10 cellular contexts compared by ENCODE assay signal in genomic region chr2:30708491-30709290, GRCh38.
DNase-seq lines count a peak whose midpoint lies in the region; ATAC-seq and TF ChIP-seq lines count a peak whose summit lies in the region.
"Had no signal": no experiment of that assay in that cellular context is flagged by ENCODE, and none has a peak within 500 bp of the region (broad histone marks: within the 10 kb centered on the region; RNA-seq: fewer than 3 reads in every experiment).

No MANE protein-coding gene starts in this region.

- no peak overlapping the region for H3K27ac ChIP-seq in tibial nerve
- H3K27ac ChIP-seq: SK-N-MC had no signal

- WGBS in tibial nerve, 2 donors: 65 to 69% methylated on average over 10 of the region's 10 CpGs

- no peaks in the 10 kb centered on the region for H3K36me3 Mint-ChIP-seq in activated CD8-positive, alpha-beta memory T cell treated with anti-CD3 and anti-CD28 coated beads, Interleukin-2, amount 10 ng/mL, durations not matched to agents 7 days and 5 days

- TF ChIP-seq EP300 in tibial nerve (IDR thresholded peaks at IDR 0.05): no peak

- no peaks in the 10 kb centered on the region for H3K27me3 ChIP-seq in tibial nerve

- ATAC-seq in activated CD8-positive, alpha-beta memory T cell treated with anti-CD3 and anti-CD28 coated beads, Interleukin-2, amount 10 ng/mL, durations not matched to agents 7 days and 5 days: no peak
- peak; percentile 11 for ATAC-seq in left ventricle myocardium superior

- H3K27me3 Mint-ChIP-seq in activated CD8-positive, alpha-beta memory T cell treated with anti-CD3 and anti-CD28 coated beads, Interleukin-2, amount 10 ng/mL, durations not matched to agents 7 days and 5 days: no peaks in the 10 kb centered on the region

- TF ChIP-seq CTCF in GM13977 (IDR thresholded peaks at IDR 0.05; ENCODE audit: extremely low read depth, insufficient read depth, missing control alignments) (peak; percentile 31), tibial nerve (IDR thresholded peaks at IDR 0.05) (peak in 1 of 5 experiments; percentile 44)

- H3K36me3 ChIP-seq in tibial nerve: no peaks in the 10 kb centered on the region

- DNase-seq in ACHN: peak; percentile 8
- DNase-seq in GM13977 (ENCODE audit: low spot score): no peak
- DNase-seq in activated CD8-positive, alpha-beta memory T cell treated with anti-CD3 and anti-CD28 coated beads, Interleukin-2, amount 10 ng/mL, durations not matched to agents 7 days and 5 days: peak; percentile 39
- DNase-seq in left ventricle myocardium superior: no peak
- DNase-seq in amniotic stem cell (lab: John Stamatoyannopoulos, UW): no peak
- no peak for DNase-seq in tibial nerve (ENCODE audit: low spot score in 2 of 2)
- no peak for DNase-seq in DMS153 (lab: John Stamatoyannopoulos, UW)
- DNase-seq in middle frontal gyrus (ENCODE audit: extremely low spot score, low spot score): no peak

- H3K4me1 ChIP-seq in tibial nerve: no peaks in the 10 kb centered on the region

- CTCF ChIA-PET in activated CD8-positive, alpha-beta memory T cell treated with anti-CD3 and anti-CD28 coated beads, Interleukin-2, amount 10 ng/mL, durations not matched to agents 7 days and 5 days (lab: Charles Lee): interaction anchor here (0.7 to 15.0 kb wide), 8 partner anchors 12 to 625 kb away, joined by 3 to 397 read pairs (median 4); no protein-coding TSS in a partner anchor

- intact Hi-C loops in left ventricle myocardium superior (cut with micrococcal nuclease): loop anchor here (10.0 kb wide), 2 partner anchors 364 to 544 kb away; no protein-coding TSS in a partner anchor

- H3K4me3 ChIP-seq in tibial nerve: no peak overlapping the region
- H3K4me3 ChIP-seq: SK-N-MC had no signal

- no peaks in the 10 kb centered on the region for H3K9me3 Mint-ChIP-seq in activated CD8-positive, alpha-beta memory T cell treated with anti-CD3 and anti-CD28 coated beads, Interleukin-2, amount 10 ng/mL, durations not matched to agents 7 days and 5 days (ENCODE audit: low read depth)
- H3K9me3 Mint-ChIP-seq: dendritic cell treated with granulocyte-macrophage colony-stimulating factor and Interleukin-4, amounts not matched to agents 40 ng/mL and 50 ng/mL, for 4 days had no signal

- H3K4me3 Mint-ChIP-seq in activated CD8-positive, alpha-beta memory T cell treated with anti-CD3 and anti-CD28 coated beads, Interleukin-2, amount 10 ng/mL, durations not matched to agents 7 days and 5 days: no peak overlapping the region
- H3K4me3 Mint-ChIP-seq: dendritic cell treated with granulocyte-macrophage colony-stimulating factor and Interleukin-4, amounts not matched to agents 40 ng/mL and 50 ng/mL, for 4 days had no signal

- H3K27ac Mint-ChIP-seq in activated CD8-positive, alpha-beta memory T cell treated with anti-CD3 and anti-CD28 coated beads, Interleukin-2, amount 10 ng/mL, durations not matched to agents 7 days and 5 days: no peak overlapping the region
- H3K27ac Mint-ChIP-seq: dendritic cell treated with granulocyte-macrophage colony-stimulating factor and Interleukin-4, amounts not matched to agents 40 ng/mL and 50 ng/mL, for 4 days had no signal

- TF ChIP-seq POLR2A in tibial nerve (IDR thresholded peaks at IDR 0.05): no peak

- H3K4me1 Mint-ChIP-seq in activated CD8-positive, alpha-beta memory T cell treated with anti-CD3 and anti-CD28 coated beads, Interleukin-2, amount 10 ng/mL, durations not matched to agents 7 days and 5 days: peaks cover under 1% of the 10 kb centered on the region

- no peaks in the 10 kb centered on the region for H3K9me3 ChIP-seq in tibial nerve

- in situ Hi-C loops in ACHN (cut with HindIII; ENCODE audit: low pct_ligation_motif_present, low pct_unique_long_range_greater_than_20kb, low sequenced_read_pairs): no loop called here
- in situ Hi-C loops in GM13977 (cut with MboI; ENCODE audit: low pct_unique_long_range_greater_than_20kb, low sequenced_read_pairs, unreplicated experiment): loop anchor here (10.0 to 25.0 kb wide), 3 partner anchors 454 to 544 kb away; no protein-coding TSS in a partner anchor

Comparison
In these comparisons a context has a peak if more than half of its experiments do, and no peak if none do; other contexts are left out.
1. DNase-seq: peak in ACHN (single experiment) and activated CD8-positive, alpha-beta memory T cell treated with anti-CD3 and anti-CD28 coated beads, Interleukin-2, amount 10 ng/mL, durations not matched to agents 7 days and 5 days (single experiment); none in GM13977 (single experiment), left ventricle myocardium superior (single experiment), amniotic stem cell (single experiment), tibial nerve (0 of 2), DMS153 (single experiment) and middle frontal gyrus (single experiment).